Comparison of ENCODE assay signal across 1 cellular context in genomic region chr9:8857330-8858249, GRCh38.
TF ChIP-seq lines count a peak whose summit lies in the region.

No MANE protein-coding gene starts in this region.

TF ChIP-seq in HEK293, 187 proteins besides CTCF, POLR2A, EP300 and RAD21 (continued from another document):
- TF ChIP-seq REST (tag by site-specific recombination; IDR thresholded peaks at IDR 0.05) (no peak), PATZ1 (tag by site-specific recombination; IDR thresholded peaks at IDR 0.05) (peak; percentile 76), PRDM4 (tag by site-specific recombination; IDR thresholded peaks at IDR 0.05) (peak; percentile 97)
